Comparison of ENCODE assay signal across 9 cellular contexts in the genomic region with DNA sequence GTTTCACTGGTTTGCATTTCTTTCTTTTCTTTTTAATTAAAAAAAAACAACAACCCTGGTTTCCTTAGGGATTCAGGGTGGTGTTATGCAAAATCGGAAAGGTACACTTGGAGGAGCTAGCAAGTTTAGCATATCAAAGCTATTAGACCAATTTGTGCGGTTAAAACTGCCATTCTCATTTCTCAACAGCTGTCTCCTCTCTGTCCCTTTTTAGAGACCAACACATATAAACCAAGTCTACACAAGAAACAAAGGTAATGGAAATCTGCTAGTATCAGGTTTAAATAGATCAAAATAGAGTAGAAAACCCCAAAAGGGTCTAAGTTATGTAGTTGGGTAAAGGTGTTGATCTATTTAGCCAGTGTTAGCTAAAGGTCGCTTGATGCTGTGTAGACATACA. TPM values are rescaled to one million over a fixed set of nuclear protein-coding genes. Genes with fewer than 3 reads are reported as not detected.
DNase-seq lines count a peak whose midpoint lies in the region; ATAC-seq and TF ChIP-seq lines count a peak whose summit lies in the region.
"Had no signal": no experiment of that assay in that cellular context is flagged by ENCODE, and none has a peak within 500 bp of the region (broad histone marks: within the 10 kb centered on the region; RNA-seq: fewer than 3 reads in every experiment).

No MANE protein-coding gene starts in this region.

- H3K27ac Mint-ChIP-seq in H9: peak overlapping the region in 1 of 3 experiments; percentile 28; a peak in 1 of 7 replicates
- peak overlapping the region; percentile 71; the same call in 1 of the 2 replicates for H3K27ac Mint-ChIP-seq in WTC11
- no peak overlapping the region for H3K27ac Mint-ChIP-seq in stimulated activated memory B cell treated with anti-CD40 and anti-IgM and Interleukin-4, amounts not matched to agents 10 μg/mL and 1 μg/mL and 100 μg/mL, for 72 hours
- no peak overlapping the region for H3K27ac Mint-ChIP-seq in natural killer cell
- H3K27ac Mint-ChIP-seq: T-cell had no signal

- H3T11ph ChIP-seq in H9 (ENCODE audit: low read length): no peak overlapping the region

- H3K27me3 ChIP-seq in H9 (ENCODE audit: insufficient read depth, low read length): no peaks in the 10 kb centered on the region; the same call in 1 of the 2 replicates
- H3K27me3 ChIP-seq in iPS-20b (ENCODE audit: insufficient read depth, low read length): peaks cover 31% of the 10 kb centered on the region

- no peak overlapping the region for H3K23ac ChIP-seq in H9 (ENCODE audit: insufficient read length, low read depth, low read length)

- no peaks in the 10 kb centered on the region; a peak in 2 of 5 replicates for H3K9me3 Mint-ChIP-seq in H9
- H3K9me3 Mint-ChIP-seq in WTC11: no peaks in the 10 kb centered on the region
- no peaks in the 10 kb centered on the region for H3K9me3 Mint-ChIP-seq in stimulated activated memory B cell treated with anti-CD40 and anti-IgM and Interleukin-4, amounts not matched to agents 10 μg/mL and 1 μg/mL and 100 μg/mL, for 72 hours
- H3K9me3 Mint-ChIP-seq in natural killer cell: no peaks in the 10 kb centered on the region
- H3K9me3 Mint-ChIP-seq: T-cell had no signal

- H3K23me2 ChIP-seq in H9 (ENCODE audit: insufficient read length, low read depth, low read length, poor library complexity, severe bottlenecking): peaks cover 17% of the 10 kb centered on the region

- H3K79me2 ChIP-seq in H9 (ENCODE audit: insufficient read depth, low read length): no peaks in the 10 kb centered on the region

- no peak overlapping the region for H3K18ac ChIP-seq in H9 (ENCODE audit: insufficient read length, low read depth, low read length)

- intact Hi-C loops in natural killer cell (cut with micrococcal nuclease): loop anchor here (5.0 kb wide), 1 partner anchor 740 kb away; a partner anchor contains a TSS

- no peak overlapping the region for H3K9ac ChIP-seq in H9 (ENCODE audit: extremely low read depth, insufficient read length, low read length)
- peak overlapping the region; percentile 82; the same call in 1 of the 2 replicates for H3K9ac ChIP-seq in iPS-20b (ENCODE audit: low read depth, low read length)

- no peak overlapping the region for H4K8ac ChIP-seq in H9 (replicated peaks; ENCODE audit: insufficient read length, low read depth, low read length)

- 0 out of 2 replicates have a peak, but pooled peaks cover 2% of the 10 kb centered on the region for H3K4me1 ChIP-seq in H9 (ENCODE audit: insufficient read depth, low read length)
- peaks cover 45% of the 10 kb centered on the region; the same call in 1 of the 2 replicates for H3K4me1 ChIP-seq in iPS-20b (ENCODE audit: insufficient read depth, low read length)

- H3K36me3 Mint-ChIP-seq in H9 (ENCODE audit: insufficient read depth in 1 of 3, low read depth in 3 of 3) (no peaks in the 10 kb centered on the region), WTC11 (no peaks in the 10 kb centered on the region), natural killer cell (no peaks in the 10 kb centered on the region)
- no peaks in the 10 kb centered on the region for H3K36me3 Mint-ChIP-seq in stimulated activated memory B cell treated with anti-CD40 and anti-IgM and Interleukin-4, amounts not matched to agents 10 μg/mL and 1 μg/mL and 100 μg/mL, for 72 hours
- H3K36me3 Mint-ChIP-seq: T-cell had no signal

- H2BK20ac ChIP-seq in H9 (ENCODE audit: low read depth, low read length, poor library complexity, severe bottlenecking): no peak overlapping the region

- no peaks in the 10 kb centered on the region for H3K79me1 ChIP-seq in H9 (ENCODE audit: insufficient read depth, low read depth, low read length, poor library complexity, severe bottlenecking)

- DNase-seq in H9: no peak
- no peak for DNase-seq in WTC11 (ENCODE audit: low spot score)
- DNase-seq in natural killer cell: no peak
- DNase-seq in GM03348 (ENCODE audit: low spot score): no peak
- no peak for DNase-seq in stimulated activated CD4-positive, alpha-beta T cell treated with anti-CD3 and anti-CD28 coated beads, Interleukin-4, amount 100 ng/mL, for 4 hours
- DNase-seq in NCI-H1436 (lab: John Stamatoyannopoulos, UW): no peak

- no peak overlapping the region for H2BK120ac ChIP-seq in H9 (ENCODE audit: low read depth, low read length, poor library complexity, severe bottlenecking)

- no peak overlapping the region for H2BK15ac ChIP-seq in H9 (ENCODE audit: low read depth, low read length)

- H4K91ac ChIP-seq in H9 (ENCODE audit: insufficient read length, low read depth, low read length): no peak overlapping the region

- TF ChIP-seq CTCF in H9 (conservative IDR thresholded peaks at IDR 0.05) (no peak), WTC11 (IDR thresholded peaks at IDR 0.05) (no peak), natural killer cell (IDR thresholded peaks at IDR 0.05) (no peak)

- H3K27ac ChIP-seq in H9 (ENCODE audit: insufficient read length, low read depth, low read length) (no peak overlapping the region), iPS-20b (ENCODE audit: low read length) (no peak overlapping the region)

- CTCF ChIA-PET in WTC11 (lab: Charles Lee): interaction anchor here (1.1 to 5.5 kb wide), 5 partner anchors 20 to 172 kb away, joined by 3 to 33 read pairs (median 4); no protein-coding TSS in a partner anchor

- H3K14ac ChIP-seq in H9 (ENCODE audit: insufficient read depth, low read length): no peak overlapping the region

- H3K9me3 ChIP-seq in H9 (ENCODE audit: control insufficient read depth, low read depth, low read length) (no peaks in the 10 kb centered on the region), iPS-20b (ENCODE audit: insufficient read depth, low read depth, low read length) (no peaks in the 10 kb centered on the region)

- H4K5ac ChIP-seq in H9 (ENCODE audit: insufficient read length, low read depth, low read length): no peak overlapping the region

- no peak overlapping the region for H3K4me3 Mint-ChIP-seq in H9
- no peak overlapping the region for H3K4me3 Mint-ChIP-seq in WTC11
- H3K4me3 Mint-ChIP-seq in stimulated activated memory B cell treated with anti-CD40 and anti-IgM and Interleukin-4, amounts not matched to agents 10 μg/mL and 1 μg/mL and 100 μg/mL, for 72 hours: no peak overlapping the region
- no peak overlapping the region for H3K4me3 Mint-ChIP-seq in natural killer cell
- H3K4me3 Mint-ChIP-seq: T-cell had no signal

- H3K4me2 ChIP-seq in H9 (ENCODE audit: insufficient read depth, insufficient read length, low read length): peak overlapping the region; percentile 97

- peaks cover 8% of the 10 kb centered on the region for H3K27me3 Mint-ChIP-seq in H9 (ENCODE audit: low read depth)
- peaks cover 33% of the 10 kb centered on the region for H3K27me3 Mint-ChIP-seq in WTC11 (ENCODE audit: low read depth)
- H3K27me3 Mint-ChIP-seq in stimulated activated memory B cell treated with anti-CD40 and anti-IgM and Interleukin-4, amounts not matched to agents 10 μg/mL and 1 μg/mL and 100 μg/mL, for 72 hours: no peaks in the 10 kb centered on the region
- peaks cover 3 to 16% of the 10 kb centered on the region in 2 donors for H3K27me3 Mint-ChIP-seq in natural killer cell (ENCODE audit: low read depth in 2 of 2)
- H3K27me3 Mint-ChIP-seq: T-cell had no signal

- H3K4me3 ChIP-seq in iPS-20b (ENCODE audit: low read length): peak overlapping the region; percentile 80

- POLR2A ChIA-PET in WTC11 (lab: Charles Lee): interaction anchor here (1.0 to 2.3 kb wide), 3 partner anchors 13 to 22 kb away, joined by 3 to 8 read pairs (median 5); no protein-coding TSS in a partner anchor

- no peak overlapping the region for H2BK5ac ChIP-seq in H9 (ENCODE audit: insufficient read length, low read length)

- no peaks in the 10 kb centered on the region for H4K20me1 ChIP-seq in H9 (ENCODE audit: control insufficient read depth, insufficient read depth, insufficient read length)

- H3K36me3 ChIP-seq in iPS-20b (ENCODE audit: insufficient read depth, low read depth, low read length): no peaks in the 10 kb centered on the region

- H2AK5ac ChIP-seq in H9 (ENCODE audit: insufficient read length, low read length): no peak overlapping the region

- no CpG with 5 or more reads among the region's 3 CpGs for WGBS in H9 (ENCODE audit: extremely low coverage, insufficient read length, low lambda C conversion rate)

- H3K4ac ChIP-seq in H9 (ENCODE audit: low read depth, low read length): no peak overlapping the region

- no peak overlapping the region for H2BK12ac ChIP-seq in H9 (ENCODE audit: insufficient read length, low read depth, low read length)

- no peak overlapping the region for H3K56ac ChIP-seq in H9 (ENCODE audit: insufficient read length, low read depth, low read length)

- H2AFZ ChIP-seq in H9 (ENCODE audit: low read length): no peak overlapping the region

- ATAC-seq in WTC11: no peak
- ATAC-seq in stimulated activated memory B cell treated with anti-CD40 and anti-IgM and Interleukin-4, amounts not matched to agents 10 μg/mL and 1 μg/mL and 100 μg/mL, for 72 hours: peak; percentile 1
- ATAC-seq in natural killer cell: no peak

- H3K4me1 Mint-ChIP-seq in H9 (peaks cover 48 to 53% of the 10 kb centered on the region in 2 experiments), WTC11 (peaks cover 50% of the 10 kb centered on the region), natural killer cell (peaks cover 13% of the 10 kb centered on the region in 2 donors)
- peaks cover 16% of the 10 kb centered on the region for H3K4me1 Mint-ChIP-seq in stimulated activated memory B cell treated with anti-CD40 and anti-IgM and Interleukin-4, amounts not matched to agents 10 μg/mL and 1 μg/mL and 100 μg/mL, for 72 hours

TF ChIP-seq in WTC11, 78 proteins besides CTCF, POLR2A, EP300 and RAD21:
- TF ChIP-seq EMX1 (CRISPR knock-in tag; IDR thresholded peaks at IDR 0.05): no peak
- no peak for TF ChIP-seq TEAD4 (CRISPR knock-in tag; IDR thresholded peaks at IDR 0.05)
- TF ChIP-seq, protein P1, sequence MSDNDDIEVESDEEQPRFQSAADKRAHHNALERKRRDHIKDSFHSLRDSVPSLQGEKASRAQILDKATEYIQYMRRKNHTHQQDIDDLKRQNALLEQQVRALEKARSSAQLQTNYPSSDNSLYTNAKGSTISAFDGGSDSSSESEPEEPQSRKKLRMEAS (CRISPR knock-in tag; IDR thresholded peaks at IDR 0.05): no peak
- TF ChIP-seq, protein P2, sequence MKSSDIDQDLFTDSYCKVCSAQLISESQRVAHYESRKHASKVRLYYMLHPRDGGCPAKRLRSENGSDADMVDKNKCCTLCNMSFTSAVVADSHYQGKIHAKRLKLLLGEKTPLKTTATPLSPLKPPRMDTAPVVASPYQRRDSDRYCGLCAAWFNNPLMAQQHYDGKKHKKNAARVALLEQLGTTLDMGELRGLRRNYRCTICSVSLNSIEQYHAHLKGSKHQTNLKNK (CRISPR knock-in tag; IDR thresholded peaks at IDR 0.05): no peak
- TF ChIP-seq RORB (CRISPR knock-in tag; IDR thresholded peaks at IDR 0.05): no peak
- no peak for TF ChIP-seq NR3C1 (CRISPR knock-in tag; conservative IDR thresholded peaks at IDR 0.05; ENCODE audit: low read depth)

RNA-seq across cellular contexts. Expression of a gene that starts 1.7 kb away (rescaled TPM):
- total RNA-seq in H9 (2021): 32.0 and 36.8 TPM in 2 replicates
- total RNA-seq in WTC11 (2021): 34.9 to 38.2 TPM (median 35.1 TPM) in 3 replicates
- total RNA-seq in natural killer cell: 10 to 100 TPM in 1 of 3 donors, 1 to 10 TPM in 2; 5.5 to 10.2 (median 7.6) TPM
